16 cellular contexts compared by ENCODE assay signal in the genomic region with DNA sequence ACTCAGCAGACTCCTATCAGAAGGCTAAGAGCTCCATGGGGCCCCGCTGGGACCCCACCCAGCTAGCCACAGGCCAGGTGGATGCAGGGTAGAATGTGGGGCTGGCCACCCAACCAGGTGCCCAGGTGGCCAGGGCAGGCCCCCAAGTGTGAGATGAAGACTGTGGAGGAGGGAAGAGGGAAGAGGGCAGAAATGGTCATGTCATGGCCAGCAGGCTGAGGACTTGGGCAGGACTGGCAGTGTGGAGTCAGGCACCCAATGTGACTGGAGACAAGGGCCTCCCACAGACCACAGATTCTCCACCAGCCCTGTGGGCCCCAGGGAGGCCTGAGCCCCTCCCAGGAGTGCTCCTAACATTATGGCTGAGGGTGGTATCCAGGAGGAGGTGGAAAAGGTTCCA.
"Had no signal": no experiment of that assay in that cellular context is flagged by ENCODE, and none has a peak within 500 bp of the region (broad histone marks: within the 10 kb centered on the region; RNA-seq: fewer than 3 reads in every experiment).

No MANE protein-coding gene starts in this region.

- DNase-seq: activated CD4-positive, alpha-beta T cell treated with anti-CD3 and anti-CD28 coated beads for 1 hour; activated CD8-positive, alpha-beta memory T cell treated with anti-CD3 and anti-CD28 coated beads for 24 hours; activated effector memory CD4-positive, alpha-beta T cell treated with anti-CD3 and anti-CD28 coated beads, Interleukin-2, amount 50 U/mL, for 16 hours; activated naive CD4-positive, alpha-beta T cell treated with anti-CD3 and anti-CD28 coated beads, Interleukin-2, amount 50 U/mL, for 16 hours; activated T-cell treated with anti-CD3 and anti-CD28 coated beads, Interleukin-2, amount 50 U/mL, for 72 hours; effector memory CD8-positive, alpha-beta T cell; immature natural killer cell; kidney glomerular epithelial cell; left ventricle myocardium inferior; mammary epithelial cell; naive B cell; pancreas; stimulated activated CD4-positive, alpha-beta T cell treated with anti-CD3 and anti-CD28 coated beads, Interleukin-12 subunit alpha, Interleukin-12 subunit beta, amount 100 ng/mL, for 4 hours; stimulated activated CD4-positive, alpha-beta T cell treated with anti-CD3 and anti-CD28 coated beads, Interleukin-1b, Interleukin-23, amount 100 ng/mL, for 48 hours; stimulated activated CD8-positive, alpha-beta memory T cell treated with anti-CD3 and anti-CD28 coated beads, Interleukin-4, amount 100 ng/mL, for 48 hours; WERI-Rb-1 had no signal

- H3K27me3 ChIP-seq: pancreas had no signal

- H3K4me3 ChIP-seq: left ventricle myocardium inferior, pancreas had no signal

- H3K36me3 ChIP-seq: WERI-Rb-1 had no signal

- H3K27ac ChIP-seq: left ventricle myocardium inferior, pancreas, WERI-Rb-1 had no signal

- ATAC-seq: activated T-cell treated with anti-CD3 and anti-CD28 coated beads, Interleukin-2, amount 50 U/mL, for 72 hours; effector memory CD8-positive, alpha-beta T cell; pancreas had no signal

- H3K9me3 ChIP-seq: left ventricle myocardium inferior, pancreas had no signal
